1 cellular context compared by ENCODE assay signal in genomic region chr14:34222867-34223266, GRCh38.
TF ChIP-seq lines count a peak whose summit lies in the region.

No MANE protein-coding gene starts in this region.

TF ChIP-seq in GM23338, 12 proteins besides CTCF, POLR2A, EP300 and RAD21 (continued from another document):
- no peak for TF ChIP-seq REST (IDR thresholded peaks at IDR 0.05; ENCODE audit: unreplicated experiment)
- no peak for TF ChIP-seq CREB1 (CRISPR knock-in tag; IDR thresholded peaks at IDR 0.05; ENCODE audit: low read depth)
- no peak for TF ChIP-seq ZNF462 (CRISPR knock-in tag; IDR thresholded peaks at IDR 0.05)
- no peak for TF ChIP-seq STAT1 (IDR thresholded peaks at IDR 0.05; ENCODE audit: unreplicated experiment)
- TF ChIP-seq EZH2phosphoT487 (IDR thresholded peaks at IDR 0.05; ENCODE audit: unreplicated experiment) = no peak
TF ChIP-seq in GM23338: peak in this region for 0.
